1 cellular context compared by ENCODE assay signal in genomic region chr1:4380564-4381168, GRCh38.
TF ChIP-seq lines count a peak whose summit lies in the region.

No MANE protein-coding gene starts in this region.

TF ChIP-seq in A549, 52 proteins besides CTCF, POLR2A, EP300 and RAD21 (continued from another document):
- TF ChIP-seq E2F6 (IDR thresholded peaks at IDR 0.05; ENCODE audit: borderline replicate concordance, low read depth) (no peak), CBX8 (IDR thresholded peaks at IDR 0.05) (no peak), RARB (CRISPR knock-in tag; IDR thresholded peaks at IDR 0.05) (no peak), HOXB5 (CRISPR knock-in tag; IDR thresholded peaks at IDR 0.05) (no peak), MAX (IDR thresholded peaks at IDR 0.05) (peak; percentile 41; the same call in 1 of the 2 replicates), USF2 (IDR thresholded peaks at IDR 0.05) (no peak), TP53 (CRISPR knock-in tag; IDR thresholded peaks at IDR 0.05) (no peak), RCOR1 (IDR thresholded peaks at IDR 0.05; ENCODE audit: low read depth, low read length) (no peak), CHD4 (IDR thresholded peaks at IDR 0.05; ENCODE audit: borderline replicate concordance) (no peak), ZC3H11A (IDR thresholded peaks at IDR 0.05) (no peak), HES2 (IDR thresholded peaks at IDR 0.05) (peak; percentile 75; the same call in 1 of the 2 replicates), SMC3 (IDR thresholded peaks at IDR 0.05) (no peak; the same call in 2 of the 3 replicates), JUNB (IDR thresholded peaks at IDR 0.05) (peak; percentile 99), KDM1A (IDR thresholded peaks at IDR 0.05; ENCODE audit: low read depth) (no peak), NR3C1 (IDR thresholded peaks at IDR 0.05) (no peak), MAZ (IDR thresholded peaks at IDR 0.05; ENCODE audit: borderline replicate concordance, low read depth, low read length) (no peak), GATA3 (IDR thresholded peaks at IDR 0.05; ENCODE audit: borderline replicate concordance) (peak; percentile 87; the same call in 1 of the 2 replicates), CHD2 (IDR thresholded peaks at IDR 0.05; ENCODE audit: low read length, partially characterized antibody) (no peak), FOSB (CRISPR knock-in tag; IDR thresholded peaks at IDR 0.05) (no peak), CEBPB (IDR thresholded peaks at IDR 0.05) (peak; percentile 77 to 79), ATOH8 (CRISPR knock-in tag; IDR thresholded peaks at IDR 0.05; ENCODE audit: low read depth) (no peak), KDM5A (IDR thresholded peaks at IDR 0.05) (no peak), TFCP2L1 (CRISPR knock-in tag; IDR thresholded peaks at IDR 0.05) (no peak), HMGXB4 (CRISPR knock-in tag; IDR thresholded peaks at IDR 0.05; ENCODE audit: borderline replicate concordance) (no peak), NPAS2 (CRISPR knock-in tag; IDR thresholded peaks at IDR 0.05; ENCODE audit: borderline replicate concordance) (no peak), PBX3 (IDR thresholded peaks at IDR 0.05) (0 out of 2 replicates have a peak, but pooled peaks have one; percentile 30), ZNF302 (CRISPR knock-in tag; IDR thresholded peaks at IDR 0.05) (no peak), RFX5 (IDR thresholded peaks at IDR 0.05) (no peak), MAFK (IDR thresholded peaks at IDR 0.05; ENCODE audit: partially characterized antibody) (no peak), MYC (IDR thresholded peaks at IDR 0.05; ENCODE audit: borderline replicate concordance, low read length) (no peak), ELK1 (IDR thresholded peaks at IDR 0.05; ENCODE audit: low read depth, low read length) (no peak), EHMT2 (IDR thresholded peaks at IDR 0.05; ENCODE audit: low read depth) (no peak), HOXB13 (CRISPR knock-in tag; IDR thresholded peaks at IDR 0.05; ENCODE audit: low read depth) (no peak), RNF2 (IDR thresholded peaks at IDR 0.05; ENCODE audit: borderline replicate concordance, low read depth) (no peak), SREBF2 (IDR thresholded peaks at IDR 0.05) (no peak), HDAC2 (IDR thresholded peaks at IDR 0.05) (no peak)
